22 cellular contexts compared by ENCODE assay signal in the genomic region with DNA sequence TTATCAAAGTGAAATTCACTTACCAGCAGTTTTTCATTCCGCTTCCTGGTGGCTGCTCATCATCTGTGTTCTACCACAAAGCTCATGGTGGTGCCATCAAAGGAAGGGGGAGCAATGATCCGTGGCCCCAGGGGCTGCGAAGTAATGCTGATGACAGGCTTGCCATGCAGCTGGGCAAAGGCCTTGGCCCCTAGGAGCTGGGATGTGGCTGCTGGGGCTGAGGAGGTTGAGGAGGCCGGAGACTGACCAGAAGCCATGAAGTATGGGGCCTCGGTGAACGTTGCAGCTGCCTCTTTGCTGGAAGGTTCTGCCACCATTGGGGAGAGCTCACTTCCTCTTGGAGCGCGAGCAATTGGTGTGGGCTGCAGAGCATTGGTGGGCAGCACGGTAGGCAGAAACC. TPM values are rescaled to one million over a fixed set of nuclear protein-coding genes. Genes with fewer than 3 reads are reported as not detected.
DNase-seq lines count a peak whose midpoint lies in the region; ATAC-seq and TF ChIP-seq lines count a peak whose summit lies in the region.
"Had no signal": no experiment of that assay in that cellular context is flagged by ENCODE, and none has a peak within 500 bp of the region (broad histone marks: within the 10 kb centered on the region; RNA-seq: fewer than 3 reads in every experiment).

No MANE protein-coding gene starts in this region.

- H3K4me1 ChIP-seq in BLaER1 treated with 17β-estradiol and CSF1 and Interleukin-3, amounts not matched to agents 10 nM and 100 nM = peaks cover 5 to 58% (median 36%) of the 10 kb centered on the region in 10 experiments; a peak in 17 of 20 replicates
- peaks cover 23% of the 10 kb centered on the region for H3K4me1 ChIP-seq in psoas muscle

- peak overlapping the region in 5 of 11 experiments; percentile 25 to 69 (median 51); a peak in 6 of 22 replicates for H3K27ac ChIP-seq in BLaER1 treated with 17β-estradiol and CSF1 and Interleukin-3, amounts not matched to agents 10 nM and 100 nM
- H3K27ac ChIP-seq in WERI-Rb-1 = peak overlapping the region; percentile 85
- peak overlapping the region; percentile 99 for H3K27ac ChIP-seq in psoas muscle
- H3K27ac ChIP-seq: PC-9 had no signal

- intact Hi-C loops in psoas muscle (cut with DNase I) = no loop called here

- H3K27me3 ChIP-seq in BLaER1 treated with 17β-estradiol and CSF1 and Interleukin-3, amounts not matched to agents 10 nM and 100 nM = no peaks in the 10 kb centered on the region
- H3K27me3 ChIP-seq in WERI-Rb-1 (ENCODE audit: insufficient read depth, low read depth, severe bottlenecking) (no peaks in the 10 kb centered on the region), psoas muscle (ENCODE audit: insufficient read depth in 3 of 3, low read length in 2 of 3) (no peaks in the 10 kb centered on the region)

- no peaks in the 10 kb centered on the region for H4K20me1 ChIP-seq in BLaER1 treated with 17β-estradiol and CSF1 and Interleukin-3, amounts not matched to agents 10 nM and 100 nM

- no peak for ATAC-seq in psoas muscle

- no peak overlapping the region for H3K4me3 ChIP-seq in BLaER1 treated with 17β-estradiol and CSF1 and Interleukin-3, amounts not matched to agents 10 nM and 100 nM
- H3K4me3 ChIP-seq in WERI-Rb-1 (ENCODE audit: low read depth, low read length) (no peak overlapping the region), psoas muscle (peak overlapping the region; percentile 78)
- H3K4me3 ChIP-seq: PC-9 had no signal

- peak overlapping the region in 1 of 3 experiments; percentile 79 for H3K27ac Mint-ChIP-seq in nephron
- H3K27ac Mint-ChIP-seq in osteocyte (ENCODE audit: unreplicated experiment) = no peak overlapping the region
- H3K27ac Mint-ChIP-seq: CD14-positive monocyte had no signal

- 0 out of 22 replicates have a peak overlapping the region, but pooled peaks of 1 of the 11 experiments have one; percentile 35 for H3K9ac ChIP-seq in BLaER1 treated with 17β-estradiol and CSF1 and Interleukin-3, amounts not matched to agents 10 nM and 100 nM

- H3K36me3 ChIP-seq in BLaER1 treated with 17β-estradiol and CSF1 and Interleukin-3, amounts not matched to agents 10 nM and 100 nM = no peaks in the 10 kb centered on the region
- H3K36me3 ChIP-seq in WERI-Rb-1 = no peaks in the 10 kb centered on the region
- peaks cover 0 to 5% of the 10 kb centered on the region in 2 donors for H3K36me3 ChIP-seq in psoas muscle (ENCODE audit: insufficient read depth in 1 of 2, low read depth in 1 of 2)

- H3K4me1 Mint-ChIP-seq in nephron (peaks cover 46% of the 10 kb centered on the region), osteocyte (ENCODE audit: unreplicated experiment) (no peaks in the 10 kb centered on the region)
- H3K4me1 Mint-ChIP-seq: CD14-positive monocyte had no signal

- H3K4me3 Mint-ChIP-seq in nephron (peak overlapping the region in 2 of 3 experiments; percentile 79 to 86), osteocyte (ENCODE audit: unreplicated experiment) (no peak overlapping the region)
- H3K4me3 Mint-ChIP-seq: CD14-positive monocyte had no signal

- H3K36me3 Mint-ChIP-seq in nephron (ENCODE audit: low read depth) = no peaks in the 10 kb centered on the region
- no peaks in the 10 kb centered on the region for H3K36me3 Mint-ChIP-seq in osteocyte (ENCODE audit: unreplicated experiment)
- H3K36me3 Mint-ChIP-seq: CD14-positive monocyte had no signal

- H3K27me3 Mint-ChIP-seq in nephron (ENCODE audit: low read depth) (peaks cover 4% of the 10 kb centered on the region), osteocyte (ENCODE audit: unreplicated experiment) (peaks cover 19% of the 10 kb centered on the region)

- 26 to 49% (median 32%) methylated on average over 9 of the region's 9 CpGs for WGBS in psoas muscle, 3 donors

- peaks cover 0 to 33% (median 15%) of the 10 kb centered on the region in 11 experiments; a peak in 15 of 22 replicates for H3K9me3 ChIP-seq in BLaER1 treated with 17β-estradiol and CSF1 and Interleukin-3, amounts not matched to agents 10 nM and 100 nM (replicated peaks in 1 of 11)
- H3K9me3 ChIP-seq in WERI-Rb-1 (ENCODE audit: severe bottlenecking) = peaks cover 6% of the 10 kb centered on the region
- no peaks in the 10 kb centered on the region for H3K9me3 ChIP-seq in psoas muscle

- H3K4me2 ChIP-seq in BLaER1 treated with 17β-estradiol and CSF1 and Interleukin-3, amounts not matched to agents 10 nM and 100 nM = peak overlapping the region in 9 of 11 experiments; percentile 17 to 79 (median 63); a peak in 18 of 22 replicates
- H3K4me2 ChIP-seq: PC-9 had no signal

- H3K9me3 Mint-ChIP-seq in nephron = no peaks in the 10 kb centered on the region
- peaks cover 7% of the 10 kb centered on the region for H3K9me3 Mint-ChIP-seq in osteocyte (ENCODE audit: unreplicated experiment)

- TF ChIP-seq CTCF in WERI-Rb-1 (IDR thresholded peaks at IDR 0.05; ENCODE audit: low read depth, low read length) = no peak
- TF ChIP-seq CTCF in nephron (IDR thresholded peaks at IDR 0.05; ENCODE audit: unreplicated experiment in 3 of 3) = no peak
- no peak for TF ChIP-seq CTCF in psoas muscle (IDR thresholded peaks at IDR 0.05)
- TF ChIP-seq CTCF in osteocyte (IDR thresholded peaks at IDR 0.05) = no peak

- DNase-seq in WERI-Rb-1 (peak; percentile 14), psoas muscle (no peak), osteocyte (ENCODE audit: extremely low spot score, unreplicated experiment) (no peak), SKM-1 (lab: John Stamatoyannopoulos, UW; ENCODE audit: unreplicated experiment) (no peak), SHP77 treated with DMSO at 0.1 percent for 48 hours (lab: John Stamatoyannopoulos, UW) (no peak), SKM-1 treated with dmso at 0.1 percent for 144 hours (lab: John Stamatoyannopoulos, UW; ENCODE audit: unreplicated experiment) (no peak)
- DNase-seq: AML-193, MV-4-11, NCI-H1105 treated with DMSO at 0.1 percent for 48 hours, NCI-H1694, NCI-H2081, NCI-H2171, NCI-H524 treated with DMSO at 0.1 percent for 48 hours, PC-9, RPMI8226, SIG-M5 had no signal

RNA-seq across cellular contexts. Expression of gene C4orf54, which starts 8.4 kb away (rescaled TPM):
- 100 to 1,000 TPM in 2 of 4 donors, 10 to 100 TPM in 2; 58.1 to 151 (median 92.5) TPM for total RNA-seq in psoas muscle
- polyA plus RNA-seq in psoas muscle = 10 to 100 TPM in 2 of 3 donors, 1 to 10 TPM in 1; 3.3 to 35.7 (median 34.0) TPM
- total RNA-seq in osteocyte = not detected in 2 replicates
- total RNA-seq: A172, H1 had no signal
- polyA plus RNA-seq: AG04450, CD14-positive monocyte, H1 had no signal

Comparison
In these comparisons a context has a peak if more than half of its experiments do, and no peak if none do; other contexts are left out.
1. RNA of gene C4orf54, which starts 8.4 kb away (total RNA-seq): 58.1 to 151 TPM in psoas muscle; not detected in osteocyte; every median in the first group is over 10 times any median in the second.